In genomic region chr1:55257958-55258357, GRCh38 we compare ENCODE assay signal across 8 cellular contexts. TPM values are rescaled to one million over a fixed set of nuclear protein-coding genes. Genes with fewer than 3 reads are reported as not detected.
DNase-seq lines count a peak whose midpoint lies in the region; ATAC-seq and TF ChIP-seq lines count a peak whose summit lies in the region.

No MANE protein-coding gene starts in this region.

- intact Hi-C loops in esophagus squamous epithelium (cut with DNase I) = no loop called here

- H3K4me3 Mint-ChIP-seq in activated T-cell treated with anti-CD3 and anti-CD28 coated beads, Interleukin-2, amount 50 U/mL, for 4 hours = no peak overlapping the region

- no peaks in the 10 kb centered on the region for H3K9me3 ChIP-seq in esophagus squamous epithelium

- peaks cover 21% of the 10 kb centered on the region for H3K4me1 Mint-ChIP-seq in activated T-cell treated with anti-CD3 and anti-CD28 coated beads, Interleukin-2, amount 50 U/mL, for 4 hours (ENCODE audit: low read depth)

- no peaks in the 10 kb centered on the region for H3K36me3 Mint-ChIP-seq in activated T-cell treated with anti-CD3 and anti-CD28 coated beads, Interleukin-2, amount 50 U/mL, for 4 hours (ENCODE audit: insufficient read depth)

- no peaks in the 10 kb centered on the region for H3K36me3 ChIP-seq in esophagus squamous epithelium

- no peak overlapping the region for H3K27ac ChIP-seq in esophagus squamous epithelium

- H3K9me3 Mint-ChIP-seq in activated T-cell treated with anti-CD3 and anti-CD28 coated beads, Interleukin-2, amount 50 U/mL, for 4 hours = no peaks in the 10 kb centered on the region

- 48 to 66% methylated on average over 3 of the region's 3 CpGs for WGBS in esophagus squamous epithelium, 2 donors

- H3K4me1 ChIP-seq in esophagus squamous epithelium = no peaks in the 10 kb centered on the region

- H3K27me3 Mint-ChIP-seq in activated T-cell treated with anti-CD3 and anti-CD28 coated beads, Interleukin-2, amount 50 U/mL, for 4 hours (ENCODE audit: low read depth) = no peaks in the 10 kb centered on the region

- ATAC-seq in GM19455 (IDR thresholded peaks at IDR 0.05; ENCODE audit: unreplicated experiment) = peak; percentile 62
- ATAC-seq in HG03558 (IDR thresholded peaks at IDR 0.05; ENCODE audit: extremely low read depth, unreplicated experiment) = peak; percentile 39
- ATAC-seq in activated T-cell treated with anti-CD3 and anti-CD28 coated beads, Interleukin-2, amount 50 U/mL, for 4 hours = peak in 1 of 2 donors; percentile 93
- ATAC-seq in left lobe of liver = no peak

- no peak for TF ChIP-seq POLR2A in esophagus squamous epithelium (IDR thresholded peaks at IDR 0.05)

- DNase-seq in activated T-cell treated with anti-CD3 and anti-CD28 coated beads, Interleukin-2, amount 50 U/mL, for 4 hours = peak; percentile 55
- DNase-seq in stimulated activated CD8-positive, alpha-beta memory T cell treated with anti-CD3 and anti-CD28 coated beads, Interleukin-4, amount 100 ng/mL, for 48 hours = peak; percentile 58
- DNase-seq in left lobe of liver (ENCODE audit: low spot score) (no peak), SK-N-DZ (ENCODE audit: low spot score) (no peak), amniotic stem cell (lab: John Stamatoyannopoulos, UW) (no peak), esophagus squamous epithelium (lab: John Stamatoyannopoulos, UW) (no peak)

- TF ChIP-seq CTCF in esophagus squamous epithelium (IDR thresholded peaks at IDR 0.05) = no peak

- H3K27me3 ChIP-seq in esophagus squamous epithelium = no peaks in the 10 kb centered on the region

- H3K4me3 ChIP-seq in esophagus squamous epithelium = no peak overlapping the region

RNA-seq across cellular contexts. Expression of gene USP24, which starts 42.8 kb away (rescaled TPM):
- 10 to 100 TPM; 42.1 to 44.0 (median 43.9) TPM for total RNA-seq in activated T-cell treated with anti-CD3 and anti-CD28 coated beads, Interleukin-2, amount 50 U/mL, for 4 hours
- total RNA-seq in left lobe of liver = 17.7 TPM
- polyA plus RNA-seq in SK-N-DZ (2014; cell fraction: cytosol; rRNA removed) = 12.1 and 15.3 TPM in 2 replicates
- polyA plus RNA-seq in SK-N-DZ (2014; cell fraction: nucleus; rRNA removed) = 20.8 and 31.6 TPM in 2 replicates
- 10 to 100 TPM; 21.8 to 47.1 (median 28.1) TPM for total RNA-seq in esophagus squamous epithelium

Comparison
In these comparisons a context has a peak if more than half of its experiments do, and no peak if none do; other contexts are left out.
1. DNase-seq: peak in activated T-cell treated with anti-CD3 and anti-CD28 coated beads, Interleukin-2, amount 50 U/mL, for 4 hours (single experiment) and stimulated activated CD8-positive, alpha-beta memory T cell treated with anti-CD3 and anti-CD28 coated beads, Interleukin-4, amount 100 ng/mL, for 48 hours (single experiment); none in left lobe of liver (single experiment), SK-N-DZ (single experiment), amniotic stem cell (single experiment) and esophagus squamous epithelium (single experiment).